ENCODE assay signal across 2 cellular contexts in genomic region chr7:65250216-65250615, GRCh38.
TF ChIP-seq lines count a peak whose summit lies in the region.

No MANE protein-coding gene starts in this region.

TF ChIP-seq in HEK293, 187 proteins besides CTCF, POLR2A, EP300 and RAD21 (continued from another document):
- TF ChIP-seq ZNF280C (tag by site-specific recombination; IDR thresholded peaks at IDR 0.05) (no peak), ZBTB17 (tag by site-specific recombination; IDR thresholded peaks at IDR 0.05) (peak; percentile 48; the same call in 1 of the 2 replicates)

TF ChIP-seq in K562, 482 proteins besides CTCF, POLR2A, EP300 and RAD21:
- TF ChIP-seq E2F6 (IDR thresholded peaks at IDR 0.05; ENCODE audit: borderline replicate concordance in 1 of 2, extremely low read depth in 1 of 2, insufficient read depth in 1 of 2, insufficient read length in 1 of 2, low read depth in 1 of 2, low read length in 1 of 2, poor library complexity in 1 of 2, severe bottlenecking in 1 of 2), result no peak
- no peak for TF ChIP-seq LARP7 (IDR thresholded peaks at IDR 0.05)
- TF ChIP-seq, protein P1, sequence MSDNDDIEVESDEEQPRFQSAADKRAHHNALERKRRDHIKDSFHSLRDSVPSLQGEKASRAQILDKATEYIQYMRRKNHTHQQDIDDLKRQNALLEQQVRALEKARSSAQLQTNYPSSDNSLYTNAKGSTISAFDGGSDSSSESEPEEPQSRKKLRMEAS (CRISPR knock-in tag; IDR thresholded peaks at IDR 0.05), result no peak
- TF ChIP-seq HCFC1 (IDR thresholded peaks at IDR 0.05; ENCODE audit: low read depth, low read length), result no peak
- no peak for TF ChIP-seq TRIM24 (IDR thresholded peaks at IDR 0.05)
- no peak for TF ChIP-seq CREBBP (IDR thresholded peaks at IDR 0.05; ENCODE audit: low read depth, low read length)
- peak; percentile 67 for TF ChIP-seq MAFK (IDR thresholded peaks at IDR 0.05; ENCODE audit: low read length)
- TF ChIP-seq C11orf30 (IDR thresholded peaks at IDR 0.05; ENCODE audit: low read depth), result peak; percentile 80
- no peak for TF ChIP-seq ILF3 (IDR thresholded peaks at IDR 0.05; ENCODE audit: borderline replicate concordance)
- TF ChIP-seq NRF1 (conservative IDR thresholded peaks at IDR 0.05 in 1 of 2, IDR thresholded peaks at IDR 0.05 in 1 of 2), result no peak
- no peak for TF ChIP-seq DMBX1 (CRISPR knock-in tag; IDR thresholded peaks at IDR 0.05; ENCODE audit: borderline replicate concordance)
- TF ChIP-seq ZNF316 (IDR thresholded peaks at IDR 0.05), result peak; percentile 85
- no peak for TF ChIP-seq ZNF57 (CRISPR knock-in tag; IDR thresholded peaks at IDR 0.05)
- TF ChIP-seq MAFG (tag; conservative IDR thresholded peaks at IDR 0.05), result peak; percentile 66
- peak; percentile 65 for TF ChIP-seq MAFF (IDR thresholded peaks at IDR 0.05; ENCODE audit: low read length)
- TF ChIP-seq HMG20B (CRISPR knock-in tag; IDR thresholded peaks at IDR 0.05), result no peak
- TF ChIP-seq ZNF668 (CRISPR knock-in tag; IDR thresholded peaks at IDR 0.05), result no peak
